ENCODE assay signal across 8 cellular contexts in genomic region chr5:87268126-87268969, GRCh38. TPM values are rescaled to one million over a fixed set of nuclear protein-coding genes. Genes with fewer than 3 reads are reported as not detected.
DNase-seq lines count a peak whose midpoint lies in the region; ATAC-seq and TF ChIP-seq lines count a peak whose summit lies in the region.

No MANE protein-coding gene starts in this region.

- no peak for TF ChIP-seq CTCF in esophagus squamous epithelium (IDR thresholded peaks at IDR 0.05)

- H3K9ac ChIP-seq in NT2/D1 (ENCODE audit: insufficient read length, low read depth): peak overlapping the region; percentile 92

- H3K27ac ChIP-seq in esophagus squamous epithelium (peak overlapping the region; percentile 87 to 96 (median 94)), muscle layer of duodenum (ENCODE audit: low read length) (peak overlapping the region; percentile 88)

- 0% methylated on average over 2 of the region's 49 CpGs for WGBS in esophagus squamous epithelium, 2 donors

- intact Hi-C loops in esophagus squamous epithelium (cut with DNase I): no loop called here

- H3K36me3 ChIP-seq in NT2/D1 (ENCODE audit: insufficient read depth, insufficient read length, low read length) (peaks cover 5% of the 10 kb centered on the region), esophagus squamous epithelium (no peaks in the 10 kb centered on the region), muscle layer of duodenum (ENCODE audit: control insufficient read depth in 1 of 2, insufficient read depth in 2 of 2, low read length in 2 of 2) (no peaks in the 10 kb centered on the region)

- no peaks in the 10 kb centered on the region for H3K9me3 ChIP-seq in NT2/D1 (ENCODE audit: insufficient read depth, low read length)
- H3K9me3 ChIP-seq in esophagus squamous epithelium: no peaks in the 10 kb centered on the region
- H3K9me3 ChIP-seq in muscle layer of duodenum (ENCODE audit: control insufficient read depth in 1 of 2, low read length in 2 of 2): no peaks in the 10 kb centered on the region

- H3K4me1 ChIP-seq in NT2/D1 (ENCODE audit: insufficient read depth, insufficient read length) (no peaks in the 10 kb centered on the region), esophagus squamous epithelium (peaks cover 7 to 45% (median 19%) of the 10 kb centered on the region in 3 donors), muscle layer of duodenum (ENCODE audit: control insufficient read depth in 1 of 2, insufficient read depth in 2 of 2, low read length in 2 of 2) (peaks cover 4 to 25% of the 10 kb centered on the region in 2 donors)

- ATAC-seq in GM18873 (IDR thresholded peaks at IDR 0.05; ENCODE audit: low FRiP score, unreplicated experiment) (peak; percentile 61), HG03103 (IDR thresholded peaks at IDR 0.05; ENCODE audit: low read depth, unreplicated experiment) (peak; percentile 45)

- peak; percentile 71 for DNase-seq in AG20443 (ENCODE audit: low spot score)
- peak; percentile 16 for DNase-seq in NT2/D1 (ENCODE audit: low read depth, low spot score)
- DNase-seq in activated T-helper 1 cell treated with Interleukin-2 at 50 U/mL for 16 hours (ENCODE audit: low read depth): peak; percentile 39
- no peak for DNase-seq in esophagus squamous epithelium (lab: John Stamatoyannopoulos, UW)
- DNase-seq in stimulated activated CD8-positive, alpha-beta memory T cell treated with anti-CD3 and anti-CD28 coated beads, Interleukin-7, amount 100 ng/mL, for 48 hours (ENCODE audit: extremely low read depth in 1 of 2, low read depth in 1 of 2): peak; percentile 53 to 65

- H3K4me3 ChIP-seq in NT2/D1 (ENCODE audit: insufficient read length, low read depth) (peak overlapping the region; percentile 87), esophagus squamous epithelium (peak overlapping the region; percentile 70 to 90 (median 90)), muscle layer of duodenum (ENCODE audit: low read depth in 1 of 2, low read length in 2 of 2) (peak overlapping the region; percentile 98 to 99)

- H3K27me3 ChIP-seq in NT2/D1 (ENCODE audit: insufficient read depth, insufficient read length): no peaks in the 10 kb centered on the region
- no peaks in the 10 kb centered on the region for H3K27me3 ChIP-seq in esophagus squamous epithelium
- no peaks in the 10 kb centered on the region for H3K27me3 ChIP-seq in muscle layer of duodenum (ENCODE audit: low read depth, low read length)

- no peak for TF ChIP-seq POLR2A in esophagus squamous epithelium (IDR thresholded peaks at IDR 0.05)

RNA-seq across cellular contexts. Expression of gene RASA1, which starts 0.7 kb away (rescaled TPM):
- total RNA-seq in esophagus squamous epithelium: 10 to 100 TPM; 14.6 to 30.2 (median 26.5) TPM
